8 cellular contexts compared by ENCODE assay signal in the genomic region with DNA sequence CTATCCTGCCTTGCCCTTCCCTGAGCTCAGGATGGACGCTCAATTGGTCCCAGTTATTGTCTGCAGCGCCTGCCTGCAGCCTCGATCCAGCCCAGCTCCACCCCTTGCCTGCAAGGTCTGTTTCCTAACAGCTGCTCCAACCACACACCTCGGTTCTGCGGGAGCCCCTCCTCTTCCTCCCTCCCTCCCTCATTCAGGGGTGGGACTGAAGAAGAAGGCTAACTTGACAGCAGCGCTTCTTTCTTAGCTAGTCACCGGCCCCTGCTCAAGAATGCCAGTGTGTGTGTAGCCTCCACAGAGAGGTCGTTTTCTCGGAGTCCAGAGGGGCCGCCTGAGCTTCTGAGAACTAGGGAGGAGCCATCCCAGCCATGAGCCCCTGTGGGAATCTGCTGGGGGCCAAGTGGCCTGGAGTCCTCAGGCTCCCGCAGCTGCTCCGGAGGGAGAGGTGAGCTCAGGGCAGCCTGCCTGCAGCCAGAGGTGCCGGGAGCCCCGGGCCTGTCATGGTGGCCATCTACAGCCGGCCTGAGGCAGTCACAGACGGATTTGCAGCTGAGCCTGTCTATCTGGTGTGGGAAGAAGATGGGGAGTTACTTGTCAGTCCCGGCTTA. TPM values are rescaled to one million over a fixed set of nuclear protein-coding genes. Genes with fewer than 3 reads are reported as not detected.
DNase-seq lines count a peak whose midpoint lies in the region; ATAC-seq, FAIRE-seq and TF ChIP-seq lines count a peak whose summit lies in the region.

No MANE protein-coding gene starts in this region.

- H3K36me3 ChIP-seq in endocrine pancreas (ENCODE audit: control insufficient read depth, insufficient read depth, low read length) (no peaks in the 10 kb centered on the region), mesendoderm (ENCODE audit: control insufficient read depth, insufficient read depth, low read length) (no peaks in the 10 kb centered on the region)

- H3K27me3 ChIP-seq in endocrine pancreas (ENCODE audit: control insufficient read depth, insufficient read depth, low read length) (no peaks in the 10 kb centered on the region), mesendoderm (ENCODE audit: insufficient read depth, low read length, poor library complexity) (no peaks in the 10 kb centered on the region)

- peaks cover 7% of the 10 kb centered on the region for H3K79me1 ChIP-seq in mesendoderm (ENCODE audit: low read length)

- no peaks in the 10 kb centered on the region for H3K79me2 ChIP-seq in mesendoderm (ENCODE audit: control insufficient read depth, insufficient read depth, low read length)

- no peak overlapping the region for H4K8ac ChIP-seq in mesendoderm (ENCODE audit: low read depth, low read length)

- H3K9ac ChIP-seq in endocrine pancreas (ENCODE audit: control insufficient read depth, insufficient read depth, low read length) = peak overlapping the region; percentile 54
- H3K9ac ChIP-seq in mesendoderm (ENCODE audit: low read length) = peak overlapping the region; percentile 49

- H3K4me1 ChIP-seq in endocrine pancreas (ENCODE audit: control insufficient read depth, insufficient read depth, low read length) (no peaks in the 10 kb centered on the region), mesendoderm (ENCODE audit: control insufficient read depth, low read depth, low read length) (peaks cover 15% of the 10 kb centered on the region)

- no peak overlapping the region for H2BK15ac ChIP-seq in mesendoderm (replicated peaks; ENCODE audit: low read depth)

- no peak overlapping the region for H3K18ac ChIP-seq in mesendoderm (ENCODE audit: low read length)

- no peak for TF ChIP-seq CTCF in D721Med (IDR thresholded peaks at IDR 0.05; ENCODE audit: insufficient read depth, missing control alignments)

- no peak for FAIRE-seq in D721Med (lab: Jason Lieb, UNC)

- no peak overlapping the region for H2BK5ac ChIP-seq in mesendoderm (ENCODE audit: low read length)

- H4K5ac ChIP-seq in mesendoderm (ENCODE audit: low read length) = no peak overlapping the region

- no peak overlapping the region for H2BK120ac ChIP-seq in mesendoderm (ENCODE audit: low read depth, low read length)

- no peak for ATAC-seq in HG03571 (IDR thresholded peaks at IDR 0.05; ENCODE audit: unreplicated experiment)

- H3K56ac ChIP-seq in mesendoderm (ENCODE audit: low read length) = peak overlapping the region; percentile 75

- no peak overlapping the region for H2AK5ac ChIP-seq in mesendoderm (ENCODE audit: low read length)

- WGBS in mesendoderm (ENCODE audit: extremely low coverage, insufficient coverage, low lambda C conversion rate) = no CpG with 5 or more reads among the region's 17 CpGs

- H3K4me3 ChIP-seq in endocrine pancreas (ENCODE audit: control insufficient read depth, insufficient read depth, low read length) = peak overlapping the region; percentile 30
- no peak overlapping the region for H3K4me3 ChIP-seq in mesendoderm (ENCODE audit: low read length)

- H3K4me2 ChIP-seq in mesendoderm (ENCODE audit: low read length) = peak overlapping the region; percentile 22

- no peaks in the 10 kb centered on the region for H3K9me3 ChIP-seq in endocrine pancreas (ENCODE audit: control insufficient read depth, low read length)

- DNase-seq in D721Med (ENCODE audit: insufficient read length, low spot score) (peak; percentile 39), NCI-H524 treated with DMSO at 0.1 percent for 48 hours (lab: John Stamatoyannopoulos, UW) (peak; percentile 46), mesendoderm (peak; percentile 96), NCI-H2107 (lab: John Stamatoyannopoulos, UW) (no peak)
- peak; percentile 58 for DNase-seq in activated CD8-positive, alpha-beta memory T cell treated with anti-CD3 and anti-CD28 coated beads, Interleukin-2, amount 50 U/mL, for 4 hours
- DNase-seq in stimulated activated CD4-positive, alpha-beta T cell treated with anti-CD3 and anti-CD28 coated beads, TNF-alpha, amount 100 ng/mL, for 4 hours (ENCODE audit: low read depth in 3 of 3) = peak; percentile 25 to 38 (median 28)

- H3K27ac ChIP-seq in mesendoderm (ENCODE audit: low read depth, low read length) = no peak overlapping the region

- no peak overlapping the region for H3K4ac ChIP-seq in mesendoderm (ENCODE audit: low read depth, low read length)

- no peak overlapping the region for H3K23ac ChIP-seq in mesendoderm (ENCODE audit: low read length)

RNA-seq across cellular contexts. Expression of a gene that starts 36.1 kb away (rescaled TPM):
- polyA plus RNA-seq in mesendoderm (2013, experiment 1 of 2) = 30.4 TPM
- 31.2 TPM for polyA plus RNA-seq in mesendoderm (2013, experiment 2 of 2)

RNA-seq across cellular contexts. Expression of a gene that starts 44.0 kb away (rescaled TPM):
- polyA plus RNA-seq in mesendoderm (2013, experiment 1 of 2) = 0.51 TPM
- 0.53 TPM for polyA plus RNA-seq in mesendoderm (2013, experiment 2 of 2)
